ENCODE assay signal across 24 cellular contexts in genomic region chr14:19917955-19918518, GRCh38. TPM values are rescaled to one million over a fixed set of nuclear protein-coding genes. Genes with fewer than 3 reads are reported as not detected.
"Had no signal": no experiment of that assay in that cellular context is flagged by ENCODE, and none has a peak within 500 bp of the region (broad histone marks: within the 10 kb centered on the region; RNA-seq: fewer than 3 reads in every experiment).

No MANE protein-coding gene starts in this region.

- H3K27me3 ChIP-seq: adrenal gland had no signal

- H3K27ac ChIP-seq: adrenal gland, KMS-11 had no signal

- DNase-seq: activated B cell treated with CpG ODN at 0.5 μM for 24 hours; activated CD4-positive, alpha-beta memory T cell treated with anti-CD3 and anti-CD28 coated beads, Interleukin-2, amount 10 ng/mL, durations not matched to agents 7 days and 5 days; activated CD4-positive, alpha-beta T cell treated with anti-CD3 and anti-CD28 coated beads for 36 hours; activated CD4-positive, alpha-beta T cell treated with anti-CD3 and anti-CD28 coated beads, Interleukin-2, amount 50 U/mL, for 1 hour; activated gamma-delta T cell; activated naive CD4-positive, alpha-beta T cell treated with anti-CD3 and anti-CD28 coated beads for 36 hours; activated T-cell treated with anti-CD3 and anti-CD28 coated beads for 4 hours; activated T-cell treated with anti-CD3 and anti-CD28 coated beads, Interleukin-2, amount 50 U/mL, for 48 hours; adrenal gland; anterior cingulate cortex; MM.1S; NCI-H1105; NCI-H1436; NCI-H1694 treated with DMSO at 0.1 percent for 48 hours; NCI-H2029 treated with DMSO at 0.1 percent for 48 hours; NCI-H510A treated with DMSO at 0.1 percent for 48 hours; NCI-H69; PC-3; SHP77 treated with DMSO at 0.1 percent for 48 hours had no signal

- H3K4me3 ChIP-seq: adrenal gland had no signal

- H3K36me3 ChIP-seq: adrenal gland had no signal

- H3K4me2 ChIP-seq: KMS-11 had no signal

- H3K4me1 ChIP-seq: adrenal gland had no signal

- H3K9me3 ChIP-seq: adrenal gland had no signal

- ATAC-seq: activated CD4-positive, alpha-beta T cell treated with anti-CD3 and anti-CD28 coated beads for 36 hours; activated T-helper 17 cell treated with anti-CD3 and anti-CD28 coated beads, Interleukin-2, amount 50 U/mL, for 72 hours; PC-3 had no signal

- H3K9ac ChIP-seq: KMS-11 had no signal

RNA-seq across cellular contexts. Expression of gene OR4K5, which starts 2.4 kb away (rescaled TPM):
- total RNA-seq: activated B cell treated with CpG ODN at 0.5 μM for 24 hours; activated CD4-positive, alpha-beta memory T cell treated with anti-CD3 and anti-CD28 coated beads, Interleukin-2, amount 10 ng/mL, durations not matched to agents 7 days and 5 days; activated CD4-positive, alpha-beta T cell treated with anti-CD3 and anti-CD28 coated beads for 36 hours; activated CD8-positive, alpha-beta memory T cell treated with anti-CD3 and anti-CD28 coated beads for 36 hours; activated naive CD4-positive, alpha-beta T cell treated with anti-CD3 and anti-CD28 coated beads for 36 hours; activated T-helper 17 cell treated with anti-CD3 and anti-CD28 coated beads, Interleukin-2, amount 50 U/mL, for 72 hours; adrenal gland; cerebellum; PC-3; SK-MEL-5 had no signal
- polyA plus RNA-seq: adrenal gland had no signal

RNA-seq across cellular contexts. Expression of gene OR4K1, which starts 12.7 kb away (rescaled TPM):
- total RNA-seq: activated B cell treated with CpG ODN at 0.5 μM for 24 hours; activated CD4-positive, alpha-beta memory T cell treated with anti-CD3 and anti-CD28 coated beads, Interleukin-2, amount 10 ng/mL, durations not matched to agents 7 days and 5 days; activated CD4-positive, alpha-beta T cell treated with anti-CD3 and anti-CD28 coated beads for 36 hours; activated CD8-positive, alpha-beta memory T cell treated with anti-CD3 and anti-CD28 coated beads for 36 hours; activated naive CD4-positive, alpha-beta T cell treated with anti-CD3 and anti-CD28 coated beads for 36 hours; activated T-helper 17 cell treated with anti-CD3 and anti-CD28 coated beads, Interleukin-2, amount 50 U/mL, for 72 hours; adrenal gland; cerebellum; PC-3; SK-MEL-5 had no signal
- polyA plus RNA-seq: adrenal gland had no signal

RNA-seq across cellular contexts. Expression of gene OR4K2, which starts 43.1 kb away (rescaled TPM):
- total RNA-seq: activated B cell treated with CpG ODN at 0.5 μM for 24 hours; activated CD4-positive, alpha-beta memory T cell treated with anti-CD3 and anti-CD28 coated beads, Interleukin-2, amount 10 ng/mL, durations not matched to agents 7 days and 5 days; activated CD4-positive, alpha-beta T cell treated with anti-CD3 and anti-CD28 coated beads for 36 hours; activated CD8-positive, alpha-beta memory T cell treated with anti-CD3 and anti-CD28 coated beads for 36 hours; activated naive CD4-positive, alpha-beta T cell treated with anti-CD3 and anti-CD28 coated beads for 36 hours; activated T-helper 17 cell treated with anti-CD3 and anti-CD28 coated beads, Interleukin-2, amount 50 U/mL, for 72 hours; adrenal gland; cerebellum; PC-3; SK-MEL-5 had no signal
- polyA plus RNA-seq: adrenal gland had no signal

RNA-seq across cellular contexts. Expression of gene OR4K15, which starts 57.4 kb away (rescaled TPM):
- total RNA-seq: activated B cell treated with CpG ODN at 0.5 μM for 24 hours; activated CD4-positive, alpha-beta memory T cell treated with anti-CD3 and anti-CD28 coated beads, Interleukin-2, amount 10 ng/mL, durations not matched to agents 7 days and 5 days; activated CD4-positive, alpha-beta T cell treated with anti-CD3 and anti-CD28 coated beads for 36 hours; activated CD8-positive, alpha-beta memory T cell treated with anti-CD3 and anti-CD28 coated beads for 36 hours; activated naive CD4-positive, alpha-beta T cell treated with anti-CD3 and anti-CD28 coated beads for 36 hours; activated T-helper 17 cell treated with anti-CD3 and anti-CD28 coated beads, Interleukin-2, amount 50 U/mL, for 72 hours; adrenal gland; cerebellum; PC-3; SK-MEL-5 had no signal
- polyA plus RNA-seq: adrenal gland had no signal
